In the genomic region with DNA sequence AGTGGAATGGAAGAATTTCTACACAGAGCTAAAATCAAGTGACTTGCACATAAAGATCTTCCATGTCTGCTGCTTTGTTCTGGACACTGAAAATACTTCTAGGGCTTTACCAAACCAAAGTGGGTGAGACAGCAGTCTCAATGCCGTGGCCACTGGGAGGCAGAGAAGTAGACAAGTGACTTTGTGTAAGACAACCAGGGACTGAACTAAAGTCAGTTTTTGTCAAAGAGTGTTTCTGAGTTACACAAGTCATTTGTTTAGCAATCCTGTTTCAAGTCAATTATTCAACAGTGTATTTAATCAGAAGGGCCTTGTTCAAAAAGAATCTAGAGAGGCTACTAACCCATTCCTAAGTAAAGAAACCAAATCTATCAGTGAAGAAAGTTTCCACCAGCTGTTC, we compare ENCODE assay signal across 20 cellular contexts.
"Had no signal": no experiment of that assay in that cellular context is flagged by ENCODE, and none has a peak within 500 bp of the region (broad histone marks: within the 10 kb centered on the region; RNA-seq: fewer than 3 reads in every experiment).

No MANE protein-coding gene starts in this region.

- H3K27me3 Mint-ChIP-seq: activated CD4-positive, alpha-beta T cell treated with anti-CD3 and anti-CD28 coated beads, Interleukin-2, amount 10 ng/mL, durations not matched to agents 24 days and 14 days; activated naive CD8-positive, alpha-beta T cell treated with anti-CD3 and anti-CD28 coated beads, Interleukin-2, amount 10 ng/mL, durations not matched to agents 7 days and 5 days; brain; T-cell had no signal

- H3K36me3 ChIP-seq: ovary had no signal

- H3K27ac ChIP-seq: coronary artery, esophagus squamous epithelium, neural progenitor cell, ovary, suprapubic skin, WERI-Rb-1 had no signal

- H3K4me3 Mint-ChIP-seq: activated CD4-positive, alpha-beta T cell treated with anti-CD3 and anti-CD28 coated beads, Interleukin-2, amount 10 ng/mL, durations not matched to agents 24 days and 14 days; activated naive CD8-positive, alpha-beta T cell treated with anti-CD3 and anti-CD28 coated beads, Interleukin-2, amount 10 ng/mL, durations not matched to agents 7 days and 5 days; brain; mesothelial cell of epicardium; neural progenitor cell; T-cell had no signal

- DNase-seq: activated CD8-positive, alpha-beta memory T cell treated with anti-CD3 and anti-CD28 coated beads for 24 hours; activated naive CD8-positive, alpha-beta T cell treated with anti-CD3 and anti-CD28 coated beads, Interleukin-2, amount 10 ng/mL, durations not matched to agents 7 days and 5 days; central memory CD4-positive, alpha-beta T cell; effector CD4-positive, alpha-beta T cell; esophagus squamous epithelium; ovary; stimulated activated CD4-positive, alpha-beta T cell treated with anti-CD3 and anti-CD28 coated beads, Interleukin-15, amount 100 ng/mL, for 24 hours; stimulated activated CD4-positive, alpha-beta T cell treated with anti-CD3 and anti-CD28 coated beads, Interleukin-4, amount 100 ng/mL, for 24 hours; stimulated activated naive CD4-positive, alpha-beta T cell treated with Interleukin-2 at 50 U/mL for 16 hours; T-cell; trophoblast cell; WERI-Rb-1 had no signal

- FAIRE-seq: endothelial cell of umbilical vein had no signal

- ATAC-seq: T-cell had no signal

- H3K4me2 ChIP-seq: neural progenitor cell had no signal

- H3K9me3 Mint-ChIP-seq: activated CD4-positive, alpha-beta T cell treated with anti-CD3 and anti-CD28 coated beads, Interleukin-2, amount 10 ng/mL, durations not matched to agents 24 days and 14 days; activated naive CD8-positive, alpha-beta T cell treated with anti-CD3 and anti-CD28 coated beads, Interleukin-2, amount 10 ng/mL, durations not matched to agents 7 days and 5 days; brain; mesothelial cell of epicardium; neural progenitor cell; T-cell had no signal

- H3K9ac ChIP-seq: neural progenitor cell had no signal

- H3K4me1 Mint-ChIP-seq: activated CD4-positive, alpha-beta T cell treated with anti-CD3 and anti-CD28 coated beads, Interleukin-2, amount 10 ng/mL, durations not matched to agents 24 days and 14 days; activated naive CD8-positive, alpha-beta T cell treated with anti-CD3 and anti-CD28 coated beads, Interleukin-2, amount 10 ng/mL, durations not matched to agents 7 days and 5 days; brain; T-cell had no signal

- H3K27ac Mint-ChIP-seq: activated CD4-positive, alpha-beta T cell treated with anti-CD3 and anti-CD28 coated beads, Interleukin-2, amount 10 ng/mL, durations not matched to agents 24 days and 14 days; activated naive CD8-positive, alpha-beta T cell treated with anti-CD3 and anti-CD28 coated beads, Interleukin-2, amount 10 ng/mL, durations not matched to agents 7 days and 5 days; mesothelial cell of epicardium; neural progenitor cell had no signal

- H2AFZ ChIP-seq: neural progenitor cell had no signal

- H3K27me3 ChIP-seq: esophagus squamous epithelium, neural progenitor cell, ovary, suprapubic skin had no signal

- H3K9me3 ChIP-seq: esophagus squamous epithelium, ovary, suprapubic skin had no signal

- H3K4me3 ChIP-seq: coronary artery, esophagus squamous epithelium, lung, neural progenitor cell, ovary, suprapubic skin had no signal

- H3K4me1 ChIP-seq: esophagus squamous epithelium, neural progenitor cell, suprapubic skin had no signal
